Comparison of ENCODE assay signal across 1 cellular context in the genomic region with DNA sequence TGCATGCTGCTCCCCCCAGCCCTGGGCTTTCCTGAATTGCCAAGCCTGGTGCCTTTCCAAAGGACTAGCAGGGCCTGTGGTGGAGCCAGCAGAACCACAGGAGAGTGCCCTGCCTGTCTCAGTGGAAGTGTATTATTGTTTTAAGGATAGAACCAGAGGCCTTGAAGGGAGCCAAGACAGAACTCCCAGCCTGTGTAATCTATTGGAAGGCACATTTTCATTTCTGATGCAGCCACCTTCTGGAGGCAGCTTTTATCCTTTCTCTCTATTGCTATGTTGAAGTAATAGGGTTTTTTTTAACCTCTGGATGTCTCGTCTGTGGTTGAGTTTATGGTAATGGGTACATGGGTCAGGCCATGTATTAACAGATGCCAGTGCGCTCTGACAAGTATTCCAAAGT.
TF ChIP-seq lines count a peak whose summit lies in the region.

No MANE protein-coding gene starts in this region.

TF ChIP-seq in K562, 482 proteins besides CTCF, POLR2A, EP300 and RAD21:
- no peak for TF ChIP-seq RB1 (IDR thresholded peaks at IDR 0.05; ENCODE audit: low read depth)
- TF ChIP-seq POLR2AphosphoS5 (IDR thresholded peaks at IDR 0.05; ENCODE audit: control insufficient read depth, insufficient read depth, low read depth, low read length), result 0 out of 2 replicates have a peak, but pooled peaks have one; percentile 33
